20 cellular contexts compared by ENCODE assay signal in genomic region chr16:57325458-57325857, GRCh38. TPM values are rescaled to one million over a fixed set of nuclear protein-coding genes. Genes with fewer than 3 reads are reported as not detected.
"Had no signal": no experiment of that assay in that cellular context is flagged by ENCODE, and none has a peak within 500 bp of the region (broad histone marks: within the 10 kb centered on the region; RNA-seq: fewer than 3 reads in every experiment).

No MANE protein-coding gene starts in this region.

- DNase-seq: activated CD4-positive, alpha-beta T cell treated with anti-CD3 and anti-CD28 coated beads, Interleukin-2, amount 50 U/mL, for 48 hours; activated CD4-positive, CD25-positive, alpha-beta regulatory T cell treated with anti-CD3 and anti-CD28 coated beads, Interleukin-2, amount 50 U/mL, for 72 hours; activated CD8-positive, alpha-beta memory T cell treated with anti-CD3 and anti-CD28 coated beads, Interleukin-2, amount 10 ng/mL, durations not matched to agents 7 days and 5 days; activated effector memory CD4-positive, alpha-beta T cell treated with Interleukin-2 at 50 U/mL for 16 hours; activated T-cell treated with anti-CD3 and anti-CD28 coated beads, Interleukin-2, amount 50 U/mL, for 24 hours; aorta; hippocampal formation; pancreas; tibial artery had no signal

- H3K4me2 ChIP-seq: smooth muscle cell had no signal

- H3K4me3 Mint-ChIP-seq: activated CD8-positive, alpha-beta memory T cell treated with anti-CD3 and anti-CD28 coated beads, Interleukin-2, amount 10 ng/mL, durations not matched to agents 7 days and 5 days; activated naive CD8-positive, alpha-beta T cell; activated T-cell treated with anti-CD3 and anti-CD28 coated beads, Interleukin-2, amount 50 U/mL, for 24 hours; mesothelial cell of epicardium; neural crest cell; stimulated activated effector memory CD8-positive, alpha-beta T cell treated with anti-CD3 and anti-CD28 coated beads, Interleukin-12 subunit alpha, Interleukin-12 subunit beta, amount 100 ng/mL, for 72 hours had no signal

- H3K36me3 ChIP-seq: breast epithelium, pancreas, tibial artery, vagina had no signal

- H3K27ac ChIP-seq: breast epithelium, pancreas, tibial artery, vagina had no signal

- H3K4me1 Mint-ChIP-seq: mesothelial cell of epicardium, neural crest cell had no signal

- H3K27ac Mint-ChIP-seq: activated CD8-positive, alpha-beta memory T cell treated with anti-CD3 and anti-CD28 coated beads, Interleukin-2, amount 10 ng/mL, durations not matched to agents 7 days and 5 days; activated naive CD8-positive, alpha-beta T cell; activated T-cell treated with anti-CD3 and anti-CD28 coated beads, Interleukin-2, amount 50 U/mL, for 24 hours; mesothelial cell of epicardium; stimulated activated effector memory CD8-positive, alpha-beta T cell treated with anti-CD3 and anti-CD28 coated beads, Interleukin-12 subunit alpha, Interleukin-12 subunit beta, amount 100 ng/mL, for 72 hours had no signal

- H3K9me3 ChIP-seq: breast epithelium, pancreas, tibial artery, vagina had no signal

- H3K9me3 Mint-ChIP-seq: neural crest cell; stimulated activated effector memory CD8-positive, alpha-beta T cell treated with anti-CD3 and anti-CD28 coated beads, Interleukin-12 subunit alpha, Interleukin-12 subunit beta, amount 100 ng/mL, for 72 hours had no signal

- H3K27me3 Mint-ChIP-seq: activated CD8-positive, alpha-beta memory T cell treated with anti-CD3 and anti-CD28 coated beads, Interleukin-2, amount 10 ng/mL, durations not matched to agents 7 days and 5 days; activated naive CD8-positive, alpha-beta T cell; activated T-cell treated with anti-CD3 and anti-CD28 coated beads, Interleukin-2, amount 50 U/mL, for 24 hours had no signal

- H3K36me3 Mint-ChIP-seq: activated CD8-positive, alpha-beta memory T cell treated with anti-CD3 and anti-CD28 coated beads, Interleukin-2, amount 10 ng/mL, durations not matched to agents 7 days and 5 days; activated naive CD8-positive, alpha-beta T cell; mesothelial cell of epicardium; stimulated activated effector memory CD8-positive, alpha-beta T cell treated with anti-CD3 and anti-CD28 coated beads, Interleukin-12 subunit alpha, Interleukin-12 subunit beta, amount 100 ng/mL, for 72 hours had no signal

- H3K27me3 ChIP-seq: breast epithelium, pancreas, tibial artery, vagina had no signal

- ATAC-seq: activated CD8-positive, alpha-beta memory T cell treated with anti-CD3 and anti-CD28 coated beads, Interleukin-2, amount 10 ng/mL, durations not matched to agents 7 days and 5 days; esophagus mucosa; pancreas; stimulated activated effector memory CD8-positive, alpha-beta T cell treated with anti-CD3 and anti-CD28 coated beads, Interleukin-12 subunit alpha, Interleukin-12 subunit beta, amount 100 ng/mL, for 72 hours had no signal

- H3K4me1 ChIP-seq: breast epithelium, pancreas, vagina had no signal

- H3K4me3 ChIP-seq: breast epithelium, pancreas, smooth muscle cell, tibial artery, vagina had no signal

RNA-seq across cellular contexts. Expression of gene CCL22, which starts 33.1 kb away (rescaled TPM):
- total RNA-seq: glomerular endothelial cell, kidney epithelial cell, mesothelial cell of epicardium, myocyte, neural crest cell, smooth muscle cell had no signal
- polyA plus RNA-seq: smooth muscle cell had no signal

RNA-seq across cellular contexts. Expression of gene PLLP, which starts 41.0 kb away (rescaled TPM):
- total RNA-seq: activated CD8-positive, alpha-beta memory T cell treated with anti-CD3 and anti-CD28 coated beads, Interleukin-2, amount 10 ng/mL, durations not matched to agents 7 days and 5 days; myocyte; smooth muscle cell had no signal

RNA-seq across cellular contexts. Expression of gene CX3CL1, which starts 46.8 kb away (rescaled TPM):
- total RNA-seq: activated CD8-positive, alpha-beta memory T cell treated with anti-CD3 and anti-CD28 coated beads, Interleukin-2, amount 10 ng/mL, durations not matched to agents 7 days and 5 days; myocyte had no signal
